8 cellular contexts compared by ENCODE assay signal in the genomic region with DNA sequence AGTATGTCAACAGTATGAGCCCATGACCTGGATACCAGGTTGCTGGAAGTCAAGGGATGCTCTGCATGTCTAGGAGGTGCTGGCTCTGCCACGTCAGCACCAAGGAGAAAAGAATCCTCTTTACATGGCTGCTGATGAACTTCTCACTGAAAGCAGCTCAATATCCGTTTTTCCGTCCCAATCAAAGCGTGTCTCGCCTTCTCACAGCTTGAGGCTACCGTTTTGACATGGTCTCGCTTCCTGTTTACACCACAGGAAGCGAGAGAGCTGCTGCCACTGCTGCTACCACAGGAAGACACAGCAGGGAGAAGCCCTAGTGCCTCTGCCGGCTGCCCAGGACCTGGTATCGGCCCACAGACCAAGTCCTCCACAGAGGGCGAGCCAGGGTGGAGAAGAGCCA. TPM values are rescaled to one million over a fixed set of nuclear protein-coding genes. Genes with fewer than 3 reads are reported as not detected.
DNase-seq lines count a peak whose midpoint lies in the region; ATAC-seq and FAIRE-seq lines count a peak whose summit lies in the region.

No MANE protein-coding gene starts in this region.

- H3K36me3 Mint-ChIP-seq in activated CD4-positive, alpha-beta T cell treated with anti-CD3 and anti-CD28 coated beads for 36 hours (ENCODE audit: low read depth): peaks cover 55% of the 10 kb centered on the region

- no peaks in the 10 kb centered on the region for H3K27me3 ChIP-seq in BLaER1 treated with 17β-estradiol and CSF1 and Interleukin-3, amounts not matched to agents 10 nM and 100 nM

- H3K4me1 ChIP-seq in BLaER1 treated with 17β-estradiol and CSF1 and Interleukin-3, amounts not matched to agents 10 nM and 100 nM: peaks cover 96 to 99% (median 98%) of the 10 kb centered on the region in 10 experiments

- H4K20me1 ChIP-seq in BLaER1 treated with 17β-estradiol and CSF1 and Interleukin-3, amounts not matched to agents 10 nM and 100 nM: peaks cover 0 to 18% (median 0%) of the 10 kb centered on the region in 11 experiments; a peak in 7 of 22 replicates

- peak overlapping the region; percentile 94 for H3K4me3 Mint-ChIP-seq in activated CD4-positive, alpha-beta T cell treated with anti-CD3 and anti-CD28 coated beads for 36 hours

- H3K4me1 Mint-ChIP-seq in activated CD4-positive, alpha-beta T cell treated with anti-CD3 and anti-CD28 coated beads for 36 hours: peaks cover 62% of the 10 kb centered on the region

- ATAC-seq in GM19452 (IDR thresholded peaks at IDR 0.05; ENCODE audit: unreplicated experiment) (peak; percentile 46), HG03558 (IDR thresholded peaks at IDR 0.05; ENCODE audit: extremely low read depth, unreplicated experiment) (peak; percentile 24)
- ATAC-seq in activated CD4-positive, alpha-beta T cell treated with anti-CD3 and anti-CD28 coated beads for 36 hours: peak; percentile 54

- no peak for FAIRE-seq in HTR-8/SVneo (lab: Jason Lieb, UNC)

- DNase-seq in activated CD4-positive, alpha-beta T cell treated with anti-CD3 and anti-CD28 coated beads for 36 hours: peak; percentile 86
- peak; percentile 40 for DNase-seq in effector CD8-positive, alpha-beta T cell (lab: John Stamatoyannopoulos, UW)
- peak; percentile 52 for DNase-seq in stimulated activated CD4-positive, alpha-beta T cell treated with anti-CD3 and anti-CD28 coated beads, Interleukin-12 subunit alpha, Interleukin-12 subunit beta, amount 100 ng/mL, for 4 hours
- no peak for DNase-seq in HTR-8/SVneo (ENCODE audit: insufficient read length, low spot score)
- no peak for DNase-seq in NCI-H1436 treated with DMSO at 0.1 percent for 48 hours (lab: John Stamatoyannopoulos, UW)

- H3K9me3 Mint-ChIP-seq in activated CD4-positive, alpha-beta T cell treated with anti-CD3 and anti-CD28 coated beads for 36 hours (ENCODE audit: low read depth): no peaks in the 10 kb centered on the region

- POLR2A ChIA-PET in activated CD4-positive, alpha-beta T cell treated with anti-CD3 and anti-CD28 coated beads for 36 hours (lab: Charles Lee): interaction anchor here (0.7 to 1.2 kb wide), 4 partner anchors 11 to 750 kb away, joined by 3 to 7 read pairs (median 3); a partner anchor contains a TSS

- H3K9me3 ChIP-seq in BLaER1 treated with 17β-estradiol and CSF1 and Interleukin-3, amounts not matched to agents 10 nM and 100 nM (replicated peaks in 1 of 11): no peaks in the 10 kb centered on the region

- peaks cover 20 to 36% (median 25%) of the 10 kb centered on the region in 11 experiments for H3K36me3 ChIP-seq in BLaER1 treated with 17β-estradiol and CSF1 and Interleukin-3, amounts not matched to agents 10 nM and 100 nM

- no peaks in the 10 kb centered on the region for H3K27me3 Mint-ChIP-seq in activated CD4-positive, alpha-beta T cell treated with anti-CD3 and anti-CD28 coated beads for 36 hours

- H3K27ac ChIP-seq in BLaER1 treated with 17β-estradiol and CSF1 and Interleukin-3, amounts not matched to agents 10 nM and 100 nM: peak overlapping the region; percentile 58 to 98 (median 92); a peak in 21 of 22 replicates

- intact Hi-C loops in activated CD4-positive, alpha-beta T cell treated with anti-CD3 and anti-CD28 coated beads for 36 hours (cut with DNase I, micrococcal nuclease): loop anchor here (1.0 to 10.0 kb wide), 11 partner anchors 10 to 1326 kb away; a partner anchor contains a TSS

- H3K27ac Mint-ChIP-seq in activated CD4-positive, alpha-beta T cell treated with anti-CD3 and anti-CD28 coated beads for 36 hours: peak overlapping the region; percentile 98

- H3K4me2 ChIP-seq in BLaER1 treated with 17β-estradiol and CSF1 and Interleukin-3, amounts not matched to agents 10 nM and 100 nM: peak overlapping the region; percentile 90 to 100 (median 98)

- peak overlapping the region; percentile 58 to 77 (median 68) for H3K4me3 ChIP-seq in BLaER1 treated with 17β-estradiol and CSF1 and Interleukin-3, amounts not matched to agents 10 nM and 100 nM

- CTCF ChIA-PET in activated CD4-positive, alpha-beta T cell treated with anti-CD3 and anti-CD28 coated beads for 36 hours (lab: Charles Lee): interaction anchor here (0.6 to 2.7 kb wide), 8 partner anchors 10 to 36 kb away, joined by 3 to 18 read pairs (median 4); no protein-coding TSS in a partner anchor

- peak overlapping the region; percentile 68 to 87 (median 81) for H3K9ac ChIP-seq in BLaER1 treated with 17β-estradiol and CSF1 and Interleukin-3, amounts not matched to agents 10 nM and 100 nM

RNA-seq across cellular contexts. Expression of a gene that starts 27.3 kb away (rescaled TPM):
- 1 to 10 TPM; 8.9 to 9.2 TPM for total RNA-seq in activated CD4-positive, alpha-beta T cell treated with anti-CD3 and anti-CD28 coated beads for 36 hours

Comparison
In these comparisons a context has a peak if more than half of its experiments do, and no peak if none do; other contexts are left out.
1. DNase-seq: peak in activated CD4-positive, alpha-beta T cell treated with anti-CD3 and anti-CD28 coated beads for 36 hours (single experiment), effector CD8-positive, alpha-beta T cell (single experiment) and stimulated activated CD4-positive, alpha-beta T cell treated with anti-CD3 and anti-CD28 coated beads, Interleukin-12 subunit alpha, Interleukin-12 subunit beta, amount 100 ng/mL, for 4 hours (single experiment); none in HTR-8/SVneo (single experiment) and NCI-H1436 treated with DMSO at 0.1 percent for 48 hours (single experiment).
2. Peak in every context shown above with its lines, with median percentiles within 50 percentile points of each other: ATAC-seq.